Comparison of ENCODE assay signal across 22 cellular contexts in genomic region chr2:38823386-38823785, GRCh38.
"Had no signal": no experiment of that assay in that cellular context is flagged by ENCODE, and none has a peak within 500 bp of the region (broad histone marks: within the 10 kb centered on the region; RNA-seq: fewer than 3 reads in every experiment).

No MANE protein-coding gene starts in this region.

- FAIRE-seq: HTR-8/SVneo, RCC 7860 had no signal

- H3K9me3 ChIP-seq: MG63, SJSA1 had no signal

- DNase-seq: KBM-7, MG63, NCI-H1092, NCI-H1105 treated with DMSO at 0.1 percent for 48 hours, NCI-H1417 treated with DMSO at 0.1 percent for 48 hours, NCI-H146, NCI-H1694 treated with DMSO at 0.1 percent for 48 hours, NCI-H1930, NCI-H2081, NCI-H2107, NCI-H2227 treated with DMSO at 0.1 percent for 48 hours, NCI-H524, NCI-H526 treated with DMSO at 0.1 percent for 48 hours, NCI-H774, Right ventricle myocardium superior, RPMI8226, SIG-M5 had no signal

- H3K27ac ChIP-seq: HL-60, SJSA1, SK-N-MC had no signal

- H3K27me3 ChIP-seq: MG63, SJSA1 had no signal

- H3K4me3 ChIP-seq: MG63, SJSA1, SK-N-MC had no signal
